ENCODE assay signal across 1 cellular context in the genomic region with DNA sequence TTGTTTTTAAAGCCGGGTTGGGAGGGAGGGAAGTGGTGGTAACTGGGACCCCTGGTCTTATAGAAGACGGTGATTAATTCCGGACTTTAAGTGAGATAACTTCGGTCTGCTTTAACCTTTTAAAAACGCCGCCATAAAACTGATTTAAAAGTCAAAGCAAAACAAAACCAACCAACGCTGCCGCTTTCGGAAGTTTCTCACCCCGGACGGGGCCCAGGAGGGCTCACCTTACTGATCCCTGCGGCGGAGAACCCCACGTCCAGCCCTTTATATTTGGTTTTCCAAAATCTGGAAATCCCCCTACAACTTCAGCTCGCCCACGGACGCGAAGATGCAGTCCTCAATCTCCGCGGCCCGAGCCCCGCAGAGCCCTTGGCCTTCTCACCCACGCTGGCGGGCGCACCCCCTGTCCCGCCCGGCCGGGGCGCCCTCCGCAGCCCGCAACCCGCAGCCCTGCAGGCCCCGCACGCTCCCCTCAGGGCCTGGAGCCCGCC.
TF ChIP-seq lines count a peak whose summit lies in the region.

No MANE protein-coding gene starts in this region.

TF ChIP-seq in HepG2, 621 proteins besides CTCF, POLR2A, EP300 and RAD21 (continued from another document and continues in another):
- TF ChIP-seq ZNF253 (CRISPR knock-in tag; IDR thresholded peaks at IDR 0.05; ENCODE audit: borderline replicate concordance), result no peak
- TF ChIP-seq ZNF549 (CRISPR knock-in tag; IDR thresholded peaks at IDR 0.05), result no peak
- TF ChIP-seq, protein P1, sequence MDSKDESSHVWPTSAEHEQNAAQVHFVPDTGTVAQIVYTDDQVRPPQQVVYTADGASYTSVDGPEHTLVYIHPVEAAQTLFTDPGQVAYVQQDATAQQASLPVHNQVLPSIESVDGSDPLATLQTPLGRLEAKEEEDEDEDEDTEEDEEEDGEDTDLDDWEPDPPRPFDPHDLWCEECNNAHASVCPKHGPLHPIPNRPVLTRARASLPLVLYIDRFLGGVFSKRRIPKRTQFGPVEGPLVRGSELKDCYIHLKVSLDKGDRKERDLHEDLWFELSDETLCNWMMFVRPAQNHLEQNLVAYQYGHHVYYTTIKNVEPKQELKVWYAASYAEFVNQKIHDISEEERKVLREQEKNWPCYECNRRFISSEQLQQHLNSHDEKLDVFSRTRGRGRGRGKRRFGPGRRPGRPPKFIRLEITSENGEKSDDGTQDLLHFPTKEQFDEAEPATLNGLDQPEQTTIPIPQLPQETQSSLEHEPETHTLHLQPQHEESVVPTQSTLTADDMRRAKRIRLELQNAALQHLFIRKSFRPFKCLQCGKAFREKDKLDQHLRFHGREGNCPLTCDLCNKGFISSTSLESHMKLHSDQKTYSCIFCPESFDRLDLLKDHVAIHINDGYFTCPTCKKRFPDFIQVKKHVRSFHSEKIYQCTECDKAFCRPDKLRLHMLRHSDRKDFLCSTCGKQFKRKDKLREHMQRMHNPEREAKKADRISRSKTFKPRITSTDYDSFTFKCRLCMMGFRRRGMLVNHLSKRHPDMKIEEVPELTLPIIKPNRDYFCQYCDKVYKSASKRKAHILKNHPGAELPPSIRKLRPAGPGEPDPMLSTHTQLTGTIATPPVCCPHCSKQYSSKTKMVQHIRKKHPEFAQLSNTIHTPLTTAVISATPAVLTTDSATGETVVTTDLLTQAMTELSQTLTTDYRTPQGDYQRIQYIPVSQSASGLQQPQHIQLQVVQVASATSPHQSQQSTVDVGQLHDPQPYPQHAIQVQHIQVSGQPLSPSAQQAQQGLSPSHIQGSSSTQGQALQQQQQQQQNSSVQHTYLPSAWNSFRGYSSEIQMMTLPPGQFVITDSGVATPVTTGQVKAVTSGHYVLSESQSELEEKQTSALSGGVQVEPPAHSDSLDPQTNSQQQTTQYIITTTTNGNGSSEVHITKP (CRISPR knock-in tag; IDR thresholded peaks at IDR 0.05; ENCODE audit: low read depth), result no peak
- no peak for TF ChIP-seq GATA4 (IDR thresholded peaks at IDR 0.05; ENCODE audit: borderline replicate concordance, low read depth)
- TF ChIP-seq JDP2 (CRISPR knock-in tag; IDR thresholded peaks at IDR 0.05; ENCODE audit: borderline replicate concordance), result no peak
- TF ChIP-seq, protein P2, sequence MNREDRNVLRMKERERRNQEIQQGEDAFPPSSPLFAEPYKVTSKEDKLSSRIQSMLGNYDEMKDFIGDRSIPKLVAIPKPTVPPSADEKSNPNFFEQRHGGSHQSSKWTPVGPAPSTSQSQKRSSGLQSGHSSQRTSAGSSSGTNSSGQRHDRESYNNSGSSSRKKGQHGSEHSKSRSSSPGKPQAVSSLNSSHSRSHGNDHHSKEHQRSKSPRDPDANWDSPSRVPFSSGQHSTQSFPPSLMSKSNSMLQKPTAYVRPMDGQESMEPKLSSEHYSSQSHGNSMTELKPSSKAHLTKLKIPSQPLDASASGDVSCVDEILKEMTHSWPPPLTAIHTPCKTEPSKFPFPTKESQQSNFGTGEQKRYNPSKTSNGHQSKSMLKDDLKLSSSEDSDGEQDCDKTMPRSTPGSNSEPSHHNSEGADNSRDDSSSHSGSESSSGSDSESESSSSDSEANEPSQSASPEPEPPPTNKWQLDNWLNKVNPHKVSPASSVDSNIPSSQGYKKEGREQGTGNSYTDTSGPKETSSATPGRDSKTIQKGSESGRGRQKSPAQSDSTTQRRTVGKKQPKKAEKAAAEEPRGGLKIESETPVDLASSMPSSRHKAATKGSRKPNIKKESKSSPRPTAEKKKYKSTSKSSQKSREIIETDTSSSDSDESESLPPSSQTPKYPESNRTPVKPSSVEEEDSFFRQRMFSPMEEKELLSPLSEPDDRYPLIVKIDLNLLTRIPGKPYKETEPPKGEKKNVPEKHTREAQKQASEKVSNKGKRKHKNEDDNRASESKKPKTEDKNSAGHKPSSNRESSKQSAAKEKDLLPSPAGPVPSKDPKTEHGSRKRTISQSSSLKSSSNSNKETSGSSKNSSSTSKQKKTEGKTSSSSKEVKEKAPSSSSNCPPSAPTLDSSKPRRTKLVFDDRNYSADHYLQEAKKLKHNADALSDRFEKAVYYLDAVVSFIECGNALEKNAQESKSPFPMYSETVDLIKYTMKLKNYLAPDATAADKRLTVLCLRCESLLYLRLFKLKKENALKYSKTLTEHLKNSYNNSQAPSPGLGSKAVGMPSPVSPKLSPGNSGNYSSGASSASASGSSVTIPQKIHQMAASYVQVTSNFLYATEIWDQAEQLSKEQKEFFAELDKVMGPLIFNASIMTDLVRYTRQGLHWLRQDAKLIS (CRISPR knock-in tag; IDR thresholded peaks at IDR 0.05), result no peak
- no peak for TF ChIP-seq PAX8 (CRISPR knock-in tag; IDR thresholded peaks at IDR 0.05; ENCODE audit: borderline replicate concordance)
- TF ChIP-seq, protein P3, sequence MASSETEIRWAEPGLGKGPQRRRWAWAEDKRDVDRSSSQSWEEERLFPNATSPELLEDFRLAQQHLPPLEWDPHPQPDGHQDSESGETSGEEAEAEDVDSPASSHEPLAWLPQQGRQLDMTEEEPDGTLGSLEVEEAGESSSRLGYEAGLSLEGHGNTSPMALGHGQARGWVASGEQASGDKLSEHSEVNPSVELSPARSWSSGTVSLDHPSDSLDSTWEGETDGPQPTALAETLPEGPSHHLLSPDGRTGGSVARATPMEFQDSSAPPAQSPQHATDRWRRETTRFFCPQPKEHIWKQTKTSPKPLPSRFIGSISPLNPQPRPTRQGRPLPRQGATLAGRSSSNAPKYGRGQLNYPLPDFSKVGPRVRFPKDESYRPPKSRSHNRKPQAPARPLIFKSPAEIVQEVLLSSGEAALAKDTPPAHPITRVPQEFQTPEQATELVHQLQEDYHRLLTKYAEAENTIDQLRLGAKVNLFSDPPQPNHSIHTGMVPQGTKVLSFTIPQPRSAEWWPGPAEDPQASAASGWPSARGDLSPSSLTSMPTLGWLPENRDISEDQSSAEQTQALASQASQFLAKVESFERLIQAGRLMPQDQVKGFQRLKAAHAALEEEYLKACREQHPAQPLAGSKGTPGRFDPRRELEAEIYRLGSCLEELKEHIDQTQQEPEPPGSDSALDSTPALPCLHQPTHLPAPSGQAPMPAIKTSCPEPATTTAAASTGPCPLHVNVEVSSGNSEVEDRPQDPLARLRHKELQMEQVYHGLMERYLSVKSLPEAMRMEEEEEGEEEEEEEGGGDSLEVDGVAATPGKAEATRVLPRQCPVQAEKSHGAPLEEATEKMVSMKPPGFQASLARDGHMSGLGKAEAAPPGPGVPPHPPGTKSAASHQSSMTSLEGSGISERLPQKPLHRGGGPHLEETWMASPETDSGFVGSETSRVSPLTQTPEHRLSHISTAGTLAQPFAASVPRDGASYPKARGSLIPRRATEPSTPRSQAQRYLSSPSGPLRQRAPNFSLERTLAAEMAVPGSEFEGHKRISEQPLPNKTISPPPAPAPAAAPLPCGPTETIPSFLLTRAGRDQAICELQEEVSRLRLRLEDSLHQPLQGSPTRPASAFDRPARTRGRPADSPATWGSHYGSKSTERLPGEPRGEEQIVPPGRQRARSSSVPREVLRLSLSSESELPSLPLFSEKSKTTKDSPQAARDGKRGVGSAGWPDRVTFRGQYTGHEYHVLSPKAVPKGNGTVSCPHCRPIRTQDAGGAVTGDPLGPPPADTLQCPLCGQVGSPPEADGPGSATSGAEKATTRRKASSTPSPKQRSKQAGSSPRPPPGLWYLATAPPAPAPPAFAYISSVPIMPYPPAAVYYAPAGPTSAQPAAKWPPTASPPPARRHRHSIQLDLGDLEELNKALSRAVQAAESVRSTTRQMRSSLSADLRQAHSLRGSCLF (CRISPR knock-in tag; IDR thresholded peaks at IDR 0.05; ENCODE audit: borderline replicate concordance), result no peak
- TF ChIP-seq, protein P4, sequence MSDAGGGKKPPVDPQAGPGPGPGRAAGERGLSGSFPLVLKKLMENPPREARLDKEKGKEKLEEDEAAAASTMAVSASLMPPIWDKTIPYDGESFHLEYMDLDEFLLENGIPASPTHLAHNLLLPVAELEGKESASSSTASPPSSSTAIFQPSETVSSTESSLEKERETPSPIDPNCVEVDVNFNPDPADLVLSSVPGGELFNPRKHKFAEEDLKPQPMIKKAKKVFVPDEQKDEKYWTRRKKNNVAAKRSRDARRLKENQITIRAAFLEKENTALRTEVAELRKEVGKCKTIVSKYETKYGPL (CRISPR knock-in tag; IDR thresholded peaks at IDR 0.05), result no peak
- no peak for TF ChIP-seq MAFF (IDR thresholded peaks at IDR 0.05; ENCODE audit: low read depth, low read length)
- TF ChIP-seq TBX3 (IDR thresholded peaks at IDR 0.05; ENCODE audit: borderline replicate concordance), result no peak
- TF ChIP-seq ZSCAN30 (CRISPR knock-in tag; IDR thresholded peaks at IDR 0.05), result no peak
- TF ChIP-seq CBX1 (IDR thresholded peaks at IDR 0.05; ENCODE audit: low read depth), result no peak
- no peak for TF ChIP-seq NR2F2 (IDR thresholded peaks at IDR 0.05; ENCODE audit: borderline replicate concordance, low read depth)
- TF ChIP-seq, protein P5, sequence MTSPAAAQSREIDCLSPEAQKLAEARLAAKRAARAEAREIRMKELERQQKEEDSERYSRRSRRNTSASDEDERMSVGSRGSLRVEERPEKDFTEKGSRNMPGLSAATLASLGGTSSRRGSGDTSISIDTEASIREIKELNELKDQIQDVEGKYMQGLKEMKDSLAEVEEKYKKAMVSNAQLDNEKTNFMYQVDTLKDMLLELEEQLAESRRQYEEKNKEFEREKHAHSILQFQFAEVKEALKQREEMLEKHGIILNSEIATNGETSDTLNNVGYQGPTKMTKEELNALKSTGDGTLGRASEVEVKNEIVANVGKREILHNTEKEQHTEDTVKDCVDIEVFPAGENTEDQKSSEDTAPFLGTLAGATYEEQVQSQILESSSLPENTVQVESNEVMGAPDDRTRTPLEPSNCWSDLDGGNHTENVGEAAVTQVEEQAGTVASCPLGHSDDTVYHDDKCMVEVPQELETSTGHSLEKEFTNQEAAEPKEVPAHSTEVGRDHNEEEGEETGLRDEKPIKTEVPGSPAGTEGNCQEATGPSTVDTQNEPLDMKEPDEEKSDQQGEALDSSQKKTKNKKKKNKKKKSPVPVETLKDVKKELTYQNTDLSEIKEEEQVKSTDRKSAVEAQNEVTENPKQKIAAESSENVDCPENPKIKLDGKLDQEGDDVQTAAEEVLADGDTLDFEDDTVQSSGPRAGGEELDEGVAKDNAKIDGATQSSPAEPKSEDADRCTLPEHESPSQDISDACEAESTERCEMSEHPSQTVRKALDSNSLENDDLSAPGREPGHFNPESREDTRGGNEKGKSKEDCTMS (CRISPR knock-in tag; conservative IDR thresholded peaks at IDR 0.05), result no peak
- no peak for TF ChIP-seq NCOA2 (CRISPR knock-in tag; IDR thresholded peaks at IDR 0.05)
- no peak for TF ChIP-seq PHF21A (CRISPR knock-in tag; IDR thresholded peaks at IDR 0.05)
- TF ChIP-seq ZNF264 (CRISPR knock-in tag; IDR thresholded peaks at IDR 0.05), result no peak
- no peak for TF ChIP-seq RARA (CRISPR knock-in tag; IDR thresholded peaks at IDR 0.05)
- no peak for TF ChIP-seq RFX5 (IDR thresholded peaks at IDR 0.05; ENCODE audit: low read depth, low read length)
- TF ChIP-seq, protein P6, sequence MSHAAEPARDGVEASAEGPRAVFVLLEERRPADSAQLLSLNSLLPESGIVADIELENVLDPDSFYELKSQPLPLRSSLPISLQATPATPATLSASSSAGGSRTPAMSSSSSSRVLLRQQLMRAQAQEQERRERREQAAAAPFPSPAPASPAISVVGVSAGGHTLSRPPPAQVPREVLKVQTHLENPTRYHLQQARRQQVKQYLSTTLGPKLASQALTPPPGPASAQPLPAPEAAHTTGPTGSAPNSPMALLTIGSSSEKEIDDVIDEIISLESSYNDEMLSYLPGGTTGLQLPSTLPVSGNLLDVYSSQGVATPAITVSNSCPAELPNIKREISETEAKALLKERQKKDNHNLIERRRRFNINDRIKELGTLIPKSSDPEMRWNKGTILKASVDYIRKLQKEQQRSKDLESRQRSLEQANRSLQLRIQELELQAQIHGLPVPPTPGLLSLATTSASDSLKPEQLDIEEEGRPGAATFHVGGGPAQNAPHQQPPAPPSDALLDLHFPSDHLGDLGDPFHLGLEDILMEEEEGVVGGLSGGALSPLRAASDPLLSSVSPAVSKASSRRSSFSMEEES (CRISPR knock-in tag; IDR thresholded peaks at IDR 0.05), result no peak
- no peak for TF ChIP-seq MED8 (CRISPR knock-in tag; IDR thresholded peaks at IDR 0.05; ENCODE audit: insufficient replicate concordance)
- TF ChIP-seq CHCHD3 (CRISPR knock-in tag; IDR thresholded peaks at IDR 0.05), result no peak
- no peak for TF ChIP-seq THAP11 (CRISPR knock-in tag; IDR thresholded peaks at IDR 0.05)
- TF ChIP-seq, protein P7, sequence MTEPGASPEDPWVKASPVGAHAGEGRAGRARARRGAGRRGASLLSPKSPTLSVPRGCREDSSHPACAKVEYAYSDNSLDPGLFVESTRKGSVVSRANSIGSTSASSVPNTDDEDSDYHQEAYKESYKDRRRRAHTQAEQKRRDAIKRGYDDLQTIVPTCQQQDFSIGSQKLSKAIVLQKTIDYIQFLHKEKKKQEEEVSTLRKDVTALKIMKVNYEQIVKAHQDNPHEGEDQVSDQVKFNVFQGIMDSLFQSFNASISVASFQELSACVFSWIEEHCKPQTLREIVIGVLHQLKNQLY (CRISPR knock-in tag; IDR thresholded peaks at IDR 0.05), result no peak
- TF ChIP-seq U2AF2 (IDR thresholded peaks at IDR 0.05; ENCODE audit: low read depth, low read length), result no peak
- TF ChIP-seq, protein P8, sequence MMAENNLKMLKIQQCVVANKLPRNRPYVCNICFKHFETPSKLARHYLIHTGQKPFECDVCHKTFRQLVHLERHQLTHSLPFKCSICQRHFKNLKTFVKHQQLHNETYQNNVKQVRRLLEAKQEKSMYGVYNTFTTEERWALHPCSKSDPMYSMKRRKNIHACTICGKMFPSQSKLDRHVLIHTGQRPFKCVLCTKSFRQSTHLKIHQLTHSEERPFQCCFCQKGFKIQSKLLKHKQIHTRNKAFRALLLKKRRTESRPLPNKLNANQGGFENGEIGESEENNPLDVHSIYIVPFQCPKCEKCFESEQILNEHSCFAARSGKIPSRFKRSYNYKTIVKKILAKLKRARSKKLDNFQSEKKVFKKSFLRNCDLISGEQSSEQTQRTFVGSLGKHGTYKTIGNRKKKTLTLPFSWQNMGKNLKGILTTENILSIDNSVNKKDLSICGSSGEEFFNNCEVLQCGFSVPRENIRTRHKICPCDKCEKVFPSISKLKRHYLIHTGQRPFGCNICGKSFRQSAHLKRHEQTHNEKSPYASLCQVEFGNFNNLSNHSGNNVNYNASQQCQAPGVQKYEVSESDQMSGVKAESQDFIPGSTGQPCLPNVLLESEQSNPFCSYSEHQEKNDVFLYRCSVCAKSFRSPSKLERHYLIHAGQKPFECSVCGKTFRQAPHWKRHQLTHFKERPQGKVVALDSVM (CRISPR knock-in tag; IDR thresholded peaks at IDR 0.05), result no peak
- TF ChIP-seq ZNF850 (CRISPR knock-in tag; conservative IDR thresholded peaks at IDR 0.05), result no peak
- no peak for TF ChIP-seq NCOR1 (IDR thresholded peaks at IDR 0.05; ENCODE audit: borderline replicate concordance, low read length)
- TF ChIP-seq GATAD2A (CRISPR knock-in tag; IDR thresholded peaks at IDR 0.05), result no peak
- TF ChIP-seq ZBTB1 (CRISPR knock-in tag; IDR thresholded peaks at IDR 0.05; ENCODE audit: borderline replicate concordance), result no peak
- TF ChIP-seq, protein P9, sequence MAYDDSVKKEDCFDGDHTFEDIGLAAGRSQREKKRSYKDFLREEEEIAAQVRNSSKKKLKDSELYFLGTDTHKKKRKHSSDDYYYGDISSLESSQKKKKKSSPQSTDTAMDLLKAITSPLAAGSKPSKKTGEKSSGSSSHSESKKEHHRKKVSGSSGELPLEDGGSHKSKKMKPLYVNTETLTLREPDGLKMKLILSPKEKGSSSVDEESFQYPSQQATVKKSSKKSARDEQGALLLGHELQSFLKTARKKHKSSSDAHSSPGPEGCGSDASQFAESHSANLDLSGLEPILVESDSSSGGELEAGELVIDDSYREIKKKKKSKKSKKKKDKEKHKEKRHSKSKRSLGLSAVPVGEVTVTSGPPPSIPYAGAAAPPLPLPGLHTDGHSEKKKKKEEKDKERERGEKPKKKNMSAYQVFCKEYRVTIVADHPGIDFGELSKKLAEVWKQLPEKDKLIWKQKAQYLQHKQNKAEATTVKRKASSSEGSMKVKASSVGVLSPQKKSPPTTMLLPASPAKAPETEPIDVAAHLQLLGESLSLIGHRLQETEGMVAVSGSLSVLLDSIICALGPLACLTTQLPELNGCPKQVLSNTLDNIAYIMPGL (CRISPR knock-in tag; IDR thresholded peaks at IDR 0.05; ENCODE audit: borderline replicate concordance in 1 of 2, low read depth in 1 of 2), result 0 out of 4 replicates have a peak, but pooled peaks of 1 of the 2 experiments have one; percentile 19
- TF ChIP-seq ZNF547 (CRISPR knock-in tag; IDR thresholded peaks at IDR 0.05), result no peak
